Comparison of ENCODE assay signal across 8 cellular contexts in genomic region chr12:109996483-109996853, GRCh38. TPM values are rescaled to one million over a fixed set of nuclear protein-coding genes. Genes with fewer than 3 reads are reported as not detected.
DNase-seq lines count a peak whose midpoint lies in the region; ATAC-seq and TF ChIP-seq lines count a peak whose summit lies in the region.

No MANE protein-coding gene starts in this region.

- peak overlapping the region; percentile 91 for H3K4me2 ChIP-seq in OCI-LY7 (ENCODE audit: low read length)

- H3K4me3 ChIP-seq in CD4-positive, CD25-positive, alpha-beta regulatory T cell (ENCODE audit: low read depth, low read length) = peak overlapping the region; percentile 94
- H3K4me3 ChIP-seq in OCI-LY7 (ENCODE audit: low read depth, low read length, poor library complexity, severe bottlenecking) = peak overlapping the region; percentile 80
- H3K4me3 ChIP-seq in endodermal cell (ENCODE audit: low read length) = peak overlapping the region; percentile 91
- peak overlapping the region; percentile 82 for H3K4me3 ChIP-seq in neuron (ENCODE audit: low read length)

- H3K27me3 Mint-ChIP-seq in CD4-positive, CD25-positive, alpha-beta regulatory T cell = no peaks in the 10 kb centered on the region
- no peaks in the 10 kb centered on the region for H3K27me3 Mint-ChIP-seq in endodermal cell (ENCODE audit: insufficient read depth)

- H3K27me3 ChIP-seq in CD4-positive, CD25-positive, alpha-beta regulatory T cell (ENCODE audit: control insufficient read depth, insufficient read depth, low read length) = no peaks in the 10 kb centered on the region
- H3K27me3 ChIP-seq in endodermal cell (ENCODE audit: control insufficient read depth, insufficient read depth, low read length, poor library complexity, severe bottlenecking) (no peaks in the 10 kb centered on the region), neuron (ENCODE audit: insufficient read depth, low read length) (no peaks in the 10 kb centered on the region)

- ATAC-seq in CD4-positive, CD25-positive, alpha-beta regulatory T cell (ENCODE audit: low read depth in 2 of 2) = no peak
- ATAC-seq in HG02623 (IDR thresholded peaks at IDR 0.05; ENCODE audit: unreplicated experiment) (no peak), GM19397 (IDR thresholded peaks at IDR 0.05; ENCODE audit: unreplicated experiment) (no peak), HG03457 (IDR thresholded peaks at IDR 0.05; ENCODE audit: unreplicated experiment) (no peak)

- H3K4me1 ChIP-seq in CD4-positive, CD25-positive, alpha-beta regulatory T cell (ENCODE audit: control insufficient read depth, insufficient read depth, low read length, poor library complexity, severe bottlenecking) = peaks cover 55% of the 10 kb centered on the region
- H3K4me1 ChIP-seq in OCI-LY7 (ENCODE audit: insufficient read depth, low read length, poor library complexity, severe bottlenecking) (peaks cover 43% of the 10 kb centered on the region), endodermal cell (ENCODE audit: control insufficient read depth, insufficient read depth, low read length) (no peaks in the 10 kb centered on the region), neuron (ENCODE audit: insufficient read depth, low read length) (peaks cover 22% of the 10 kb centered on the region)

- BruUV-seq in OCI-LY7 (replicated peaks; lab: Mats Ljungman, UMichigan) = no TSS peak

- H3K27ac Mint-ChIP-seq in CD4-positive, CD25-positive, alpha-beta regulatory T cell = peak overlapping the region; percentile 89 to 96 (median 93)
- H3K27ac Mint-ChIP-seq in endodermal cell = peak overlapping the region; percentile 92

- CTCF ChIA-PET in OCI-LY7 (lab: Charles Lee; ENCODE audit: unreplicated experiment) = no interaction called here

- H3K36me3 ChIP-seq in CD4-positive, CD25-positive, alpha-beta regulatory T cell (ENCODE audit: control insufficient read depth, insufficient read depth, low read length) = peaks cover 5% of the 10 kb centered on the region
- peaks cover 30% of the 10 kb centered on the region for H3K36me3 ChIP-seq in OCI-LY7 (ENCODE audit: insufficient read depth, low read length)
- H3K36me3 ChIP-seq in endodermal cell (ENCODE audit: control insufficient read depth, insufficient read depth, low read length) = peaks cover 4% of the 10 kb centered on the region
- H3K36me3 ChIP-seq in neuron (ENCODE audit: insufficient read depth, low read length) = peaks cover 4% of the 10 kb centered on the region

- POLR2A ChIA-PET in OCI-LY7 (lab: Charles Lee) = interaction anchor here (1.0 to 1.5 kb wide), 3 partner anchors 9 to 286 kb away, joined by 3 to 5 read pairs (median 4); no protein-coding TSS in a partner anchor

- H4K20me1 ChIP-seq in OCI-LY7 (ENCODE audit: insufficient read depth, low read length) = peaks cover 18% of the 10 kb centered on the region; the same call in 1 of the 2 replicates

- H3K4me1 Mint-ChIP-seq in CD4-positive, CD25-positive, alpha-beta regulatory T cell = peaks cover 28 to 80% (median 52%) of the 10 kb centered on the region in 4 donors
- H3K4me1 Mint-ChIP-seq in endodermal cell = peaks cover 31% of the 10 kb centered on the region

- no peak for DNase-seq in CD4-positive, CD25-positive, alpha-beta regulatory T cell
- DNase-seq in OCI-LY7 (ENCODE audit: low spot score) (no peak), endodermal cell (no peak), putamen (ENCODE audit: low spot score) (no peak)

- no peaks in the 10 kb centered on the region for H3K9me3 ChIP-seq in CD4-positive, CD25-positive, alpha-beta regulatory T cell (ENCODE audit: control insufficient read depth in 2 of 2, low read length in 2 of 2)
- no peaks in the 10 kb centered on the region for H3K9me3 ChIP-seq in OCI-LY7 (ENCODE audit: low read length)
- no peaks in the 10 kb centered on the region for H3K9me3 ChIP-seq in endodermal cell (ENCODE audit: control insufficient read depth, low read length)
- no peaks in the 10 kb centered on the region for H3K9me3 ChIP-seq in neuron (ENCODE audit: low read length)

- peaks cover 71% of the 10 kb centered on the region for H3K79me2 ChIP-seq in OCI-LY7 (ENCODE audit: insufficient read depth, low read depth, low read length)

- peak overlapping the region; percentile 62 for H3K9ac ChIP-seq in endodermal cell (ENCODE audit: extremely low read depth, low read length, poor library complexity, severe bottlenecking)

- H3K36me3 Mint-ChIP-seq in CD4-positive, CD25-positive, alpha-beta regulatory T cell = peaks cover 3% of the 10 kb centered on the region
- H3K36me3 Mint-ChIP-seq in endodermal cell (ENCODE audit: low read depth) = peaks cover under 1% of the 10 kb centered on the region

- WGBS in endodermal cell (ENCODE audit: insufficient coverage in 1 of 2, insufficient read length in 1 of 2), 2 experiments = 51 to 100% methylated on average over 1 to 2 of the region's 2 CpGs

- peak overlapping the region; percentile 54 for H2AFZ ChIP-seq in OCI-LY7 (ENCODE audit: low read length)
- H2AFZ ChIP-seq in neuron (ENCODE audit: low read depth, low read length) = peak overlapping the region; percentile 73

- H3K9me2 ChIP-seq in OCI-LY7 (ENCODE audit: insufficient read depth, low read length) = no peaks in the 10 kb centered on the region

- no peaks in the 10 kb centered on the region for H3K9me3 Mint-ChIP-seq in CD4-positive, CD25-positive, alpha-beta regulatory T cell
- H3K9me3 Mint-ChIP-seq in endodermal cell = no peaks in the 10 kb centered on the region

- TF ChIP-seq CTCF in OCI-LY7 (conservative IDR thresholded peaks at IDR 0.05; ENCODE audit: low read length) (no peak), endodermal cell (conservative IDR thresholded peaks at IDR 0.05) (no peak)

- peak overlapping the region; percentile 84 to 97 (median 92) for H3K4me3 Mint-ChIP-seq in CD4-positive, CD25-positive, alpha-beta regulatory T cell
- peak overlapping the region; percentile 79 for H3K4me3 Mint-ChIP-seq in endodermal cell

- peak overlapping the region; percentile 88 for H3K27ac ChIP-seq in CD4-positive, CD25-positive, alpha-beta regulatory T cell (ENCODE audit: insufficient read depth, low read length, poor library complexity, severe bottlenecking)
- H3K27ac ChIP-seq in OCI-LY7 (ENCODE audit: low read depth, low read length, poor library complexity, severe bottlenecking) (peak overlapping the region; percentile 92), endodermal cell (ENCODE audit: low read depth, low read length) (no peak overlapping the region)

- intact Hi-C loops in OCI-LY7 (cut with micrococcal nuclease; ENCODE audit: unreplicated experiment) = loop anchor here (2.0 kb wide), 1 partner anchor 286 kb away; no protein-coding TSS in a partner anchor

RNA-seq across cellular contexts. Expression of gene GIT2, which starts 0.3 kb away (rescaled TPM):
- 95.3 TPM for total RNA-seq in CD4-positive, CD25-positive, alpha-beta regulatory T cell
- 10 to 100 TPM; 79.0 to 87.6 (median 81.7) TPM for polyA plus RNA-seq in CD4-positive, CD25-positive, alpha-beta regulatory T cell
- total RNA-seq in OCI-LY7 (2014; rRNA removed; shearing (Covaris generic)) = 57.1 and 60.6 TPM in 2 replicates
- total RNA-seq in OCI-LY7 (2022) (123 and 124 TPM in 2 replicates), endodermal cell (10 to 100 TPM; 27.0 to 27.9 TPM)
- 20.5 TPM for polyA plus RNA-seq in endodermal cell (2013, experiment 1 of 2)
- polyA plus RNA-seq in endodermal cell (2013, experiment 2 of 2) = 20.9 TPM

RNA-seq across cellular contexts. Expression of gene ANKRD13A, which starts 2.8 kb away (rescaled TPM):
- total RNA-seq in CD4-positive, CD25-positive, alpha-beta regulatory T cell = 71.0 TPM
- 10 to 100 TPM; 36.6 to 48.2 (median 41.1) TPM for polyA plus RNA-seq in CD4-positive, CD25-positive, alpha-beta regulatory T cell
- total RNA-seq in OCI-LY7 (2014; rRNA removed; shearing (Covaris generic)) = 135 and 140 TPM in 2 replicates
- total RNA-seq in OCI-LY7 (2022) (208 and 216 TPM in 2 replicates), endodermal cell (10 to 100 TPM; 33.2 to 44.6 TPM)
- polyA plus RNA-seq in endodermal cell (2013, experiment 1 of 2) = 24.0 TPM
- polyA plus RNA-seq in endodermal cell (2013, experiment 2 of 2) = 23.1 TPM

RNA-seq across cellular contexts. Expression of gene C12orf76, which starts 51.9 kb away (rescaled TPM):
- total RNA-seq in CD4-positive, CD25-positive, alpha-beta regulatory T cell = 13.5 TPM
- polyA plus RNA-seq in CD4-positive, CD25-positive, alpha-beta regulatory T cell = 10 to 100 TPM; 16.3 to 22.6 (median 19.8) TPM
- total RNA-seq in OCI-LY7 (2014; rRNA removed; shearing (Covaris generic)) = 17.0 and 24.4 TPM in 2 replicates
- total RNA-seq in OCI-LY7 (2022) (24.1 and 36.6 TPM in 2 replicates), endodermal cell (10 to 100 TPM; 19.6 to 23.5 TPM)
- 26.7 TPM for polyA plus RNA-seq in endodermal cell (2013, experiment 1 of 2)
- polyA plus RNA-seq in endodermal cell (2013, experiment 2 of 2) = 26.4 TPM
